ENCODE assay signal across 22 cellular contexts in genomic region chr10:88045116-88045515, GRCh38.
DNase-seq lines count a peak whose midpoint lies in the region; ATAC-seq and TF ChIP-seq lines count a peak whose summit lies in the region.
"Had no signal": no experiment of that assay in that cellular context is flagged by ENCODE, and none has a peak within 500 bp of the region (broad histone marks: within the 10 kb centered on the region; RNA-seq: fewer than 3 reads in every experiment).

No MANE protein-coding gene starts in this region.

- no peak overlapping the region for H3K4me3 ChIP-seq in GM23338
- H3K4me3 ChIP-seq in brain microvascular endothelial cell (ENCODE audit: low read depth, low read length), result no peak overlapping the region
- H3K4me3 ChIP-seq: breast epithelium had no signal

- H3K27me3 ChIP-seq in GM23338 (ENCODE audit: insufficient read depth), result no peaks in the 10 kb centered on the region
- no peaks in the 10 kb centered on the region for H3K27me3 ChIP-seq in brain microvascular endothelial cell (replicated peaks)
- H3K27me3 ChIP-seq: breast epithelium had no signal

- no peaks in the 10 kb centered on the region for H4K20me1 ChIP-seq in GM23338 (replicated peaks; ENCODE audit: insufficient read depth)

- peaks cover 2% of the 10 kb centered on the region for H3K27me3 Mint-ChIP-seq in GM23338 (ENCODE audit: insufficient read depth, low read depth, poor library complexity)
- no peaks in the 10 kb centered on the region for H3K27me3 Mint-ChIP-seq in nephron (ENCODE audit: low read depth)
- no peaks in the 10 kb centered on the region for H3K27me3 Mint-ChIP-seq in activated CD8-positive, alpha-beta T cell treated with anti-CD3 and anti-CD28 coated beads, Interleukin-2, amount 10 ng/mL, durations not matched to agents 7 days and 5 days (ENCODE audit: low read depth)
- no peaks in the 10 kb centered on the region for H3K27me3 Mint-ChIP-seq in activated CD4-positive, alpha-beta T cell treated with anti-CD3 and anti-CD28 coated beads for 36 hours

- H3K27ac Mint-ChIP-seq in GM23338, result no peak overlapping the region
- peak overlapping the region; percentile 74 to 94 (median 87) for H3K27ac Mint-ChIP-seq in nephron
- no peak overlapping the region for H3K27ac Mint-ChIP-seq in activated CD8-positive, alpha-beta T cell treated with anti-CD3 and anti-CD28 coated beads, Interleukin-2, amount 10 ng/mL, durations not matched to agents 7 days and 5 days
- no peak overlapping the region for H3K27ac Mint-ChIP-seq in activated CD4-positive, alpha-beta T cell treated with anti-CD3 and anti-CD28 coated beads for 36 hours
- H3K27ac Mint-ChIP-seq: CD4-positive, CD25-positive, alpha-beta regulatory T cell had no signal

- intact Hi-C loops in activated CD4-positive, alpha-beta T cell treated with anti-CD3 and anti-CD28 coated beads for 36 hours (cut with DNase I, micrococcal nuclease), result no loop called here

- no peak overlapping the region for H3K4me3 Mint-ChIP-seq in GM23338
- peak overlapping the region in 2 of 3 experiments; percentile 7 to 26 for H3K4me3 Mint-ChIP-seq in nephron
- no peak overlapping the region for H3K4me3 Mint-ChIP-seq in activated CD8-positive, alpha-beta T cell treated with anti-CD3 and anti-CD28 coated beads, Interleukin-2, amount 10 ng/mL, durations not matched to agents 7 days and 5 days
- H3K4me3 Mint-ChIP-seq in activated CD4-positive, alpha-beta T cell treated with anti-CD3 and anti-CD28 coated beads for 36 hours, result no peak overlapping the region
- H3K4me3 Mint-ChIP-seq: CD4-positive, CD25-positive, alpha-beta regulatory T cell; WTC11 had no signal

- no peak for ATAC-seq in GM23338
- no peak for ATAC-seq in activated CD8-positive, alpha-beta T cell treated with anti-CD3 and anti-CD28 coated beads, Interleukin-2, amount 10 ng/mL, durations not matched to agents 7 days and 5 days
- no peak for ATAC-seq in activated CD4-positive, alpha-beta T cell treated with anti-CD3 and anti-CD28 coated beads for 36 hours

- H3K36me3 Mint-ChIP-seq in GM23338 (ENCODE audit: low read depth) (peaks cover 6% of the 10 kb centered on the region; the same call in 1 of the 3 replicates), nephron (ENCODE audit: low read depth) (no peaks in the 10 kb centered on the region)
- H3K36me3 Mint-ChIP-seq in activated CD8-positive, alpha-beta T cell treated with anti-CD3 and anti-CD28 coated beads, Interleukin-2, amount 10 ng/mL, durations not matched to agents 7 days and 5 days (ENCODE audit: low read depth), result peaks cover 2% of the 10 kb centered on the region
- no peaks in the 10 kb centered on the region for H3K36me3 Mint-ChIP-seq in activated CD4-positive, alpha-beta T cell treated with anti-CD3 and anti-CD28 coated beads for 36 hours (ENCODE audit: low read depth)
- H3K36me3 Mint-ChIP-seq: CD4-positive, CD25-positive, alpha-beta regulatory T cell had no signal

- no peak for TF ChIP-seq CTCF in GM23338 (conservative IDR thresholded peaks at IDR 0.05; ENCODE audit: low read depth in 2 of 2)
- no peak for TF ChIP-seq CTCF in brain microvascular endothelial cell (IDR thresholded peaks at IDR 0.05; ENCODE audit: low read depth, low read length, missing control alignments)
- no peak for TF ChIP-seq CTCF in nephron (IDR thresholded peaks at IDR 0.05; ENCODE audit: unreplicated experiment in 3 of 3)

- peak overlapping the region; percentile 63; the same call in 1 of the 2 replicates for H2AFZ ChIP-seq in GM23338

- no peak for DNase-seq in GM23338 (ENCODE audit: low spot score)
- DNase-seq in brain microvascular endothelial cell, result peak; percentile 88
- no peak for DNase-seq in substantia nigra (lab: John Stamatoyannopoulos, UW)
- DNase-seq in activated CD8-positive, alpha-beta T cell treated with anti-CD3 and anti-CD28 coated beads, Interleukin-2, amount 10 ng/mL, durations not matched to agents 7 days and 5 days, result no peak
- no peak for DNase-seq in NCI-H187 treated with DMSO at 0.1 percent for 48 hours (lab: John Stamatoyannopoulos, UW)
- DNase-seq in activated CD4-positive, alpha-beta T cell treated with anti-CD3 and anti-CD28 coated beads for 36 hours, result no peak
- DNase-seq in cerebellar cortex (ENCODE audit: low spot score), result no peak
- DNase-seq: activated CD4-positive, alpha-beta T cell treated with anti-CD3 and anti-CD28 coated beads, Interleukin-2, amount 50 U/mL, for 48 hours; activated effector memory CD4-positive, alpha-beta T cell treated with Interleukin-2 at 50 U/mL for 16 hours; CD4-positive, CD25-positive, alpha-beta regulatory T cell; foreskin melanocyte; GOT3; kidney; NCI-H1436 treated with DMSO at 0.1 percent for 48 hours; NCI-H69; nucleus accumbens; stimulated activated CD4-positive, alpha-beta T cell treated with anti-CD3 and anti-CD28 coated beads, Interleukin-12 subunit alpha, Interleukin-12 subunit beta, amount 100 ng/mL, for 4 hours; T-helper 9 cell had no signal

- H3K27ac ChIP-seq in GM23338 (ENCODE audit: low read depth) (no peak overlapping the region), brain microvascular endothelial cell (peak overlapping the region; percentile 62), substantia nigra (ENCODE audit: low read depth, low read length, poor library complexity, severe bottlenecking) (peak overlapping the region; percentile 6)
- H3K27ac ChIP-seq: epithelial cell of prostate had no signal

- H3K36me3 ChIP-seq in GM23338 (ENCODE audit: insufficient read depth) (no peaks in the 10 kb centered on the region), brain microvascular endothelial cell (replicated peaks) (no peaks in the 10 kb centered on the region)
- H3K36me3 ChIP-seq: breast epithelium had no signal

- CTCF ChIA-PET in activated CD8-positive, alpha-beta T cell treated with anti-CD3 and anti-CD28 coated beads, Interleukin-2, amount 10 ng/mL, durations not matched to agents 7 days and 5 days (lab: Charles Lee), result no interaction called here
- CTCF ChIA-PET in activated CD4-positive, alpha-beta T cell treated with anti-CD3 and anti-CD28 coated beads for 36 hours (lab: Charles Lee), result no interaction called here

- no peak overlapping the region for H3K4me2 ChIP-seq in GM23338

- H3K9me3 Mint-ChIP-seq in GM23338, result peaks cover 3% of the 10 kb centered on the region; the same call in 1 of the 3 replicates
- no peaks in the 10 kb centered on the region for H3K9me3 Mint-ChIP-seq in nephron
- H3K9me3 Mint-ChIP-seq in activated CD8-positive, alpha-beta T cell treated with anti-CD3 and anti-CD28 coated beads, Interleukin-2, amount 10 ng/mL, durations not matched to agents 7 days and 5 days (ENCODE audit: insufficient read depth), result no peaks in the 10 kb centered on the region
- no peaks in the 10 kb centered on the region for H3K9me3 Mint-ChIP-seq in activated CD4-positive, alpha-beta T cell treated with anti-CD3 and anti-CD28 coated beads for 36 hours (ENCODE audit: low read depth)

- no peaks in the 10 kb centered on the region for H3F3A ChIP-seq in GM23338 (replicated peaks; ENCODE audit: low read depth)

- H3K4me1 ChIP-seq in GM23338 (ENCODE audit: insufficient read depth), result 0 out of 2 replicates have a peak, but pooled peaks cover 4% of the 10 kb centered on the region

- H3K79me2 ChIP-seq in GM23338 (replicated peaks; ENCODE audit: insufficient read depth), result no peaks in the 10 kb centered on the region

- H3K4me1 Mint-ChIP-seq in GM23338 (peaks cover 25% of the 10 kb centered on the region), nephron (peaks cover 32% of the 10 kb centered on the region)
- H3K4me1 Mint-ChIP-seq in activated CD8-positive, alpha-beta T cell treated with anti-CD3 and anti-CD28 coated beads, Interleukin-2, amount 10 ng/mL, durations not matched to agents 7 days and 5 days (ENCODE audit: low read depth), result peaks cover 3% of the 10 kb centered on the region
- H3K4me1 Mint-ChIP-seq in activated CD4-positive, alpha-beta T cell treated with anti-CD3 and anti-CD28 coated beads for 36 hours, result peaks cover 6% of the 10 kb centered on the region

- POLR2A ChIA-PET in activated CD8-positive, alpha-beta T cell treated with anti-CD3 and anti-CD28 coated beads, Interleukin-2, amount 10 ng/mL, durations not matched to agents 7 days and 5 days (lab: Charles Lee), result no interaction called here
- POLR2A ChIA-PET in activated CD4-positive, alpha-beta T cell treated with anti-CD3 and anti-CD28 coated beads for 36 hours (lab: Charles Lee), result no interaction called here

- in situ Hi-C loops in brain microvascular endothelial cell (cut with HindIII; ENCODE audit: low pct_ligation_motif_present, low sequenced_read_pairs), result no loop called here

- peaks cover 25% of the 10 kb centered on the region for H3K9me2 ChIP-seq in GM23338 (ENCODE audit: insufficient read depth)

TF ChIP-seq in GM23338, 12 proteins besides CTCF, POLR2A, EP300 and RAD21 (continues in another document):
- no peak for TF ChIP-seq POLR2AphosphoS5 (IDR thresholded peaks at IDR 0.05; ENCODE audit: low read depth)
- TF ChIP-seq REST (IDR thresholded peaks at IDR 0.05; ENCODE audit: unreplicated experiment), result no peak
- no peak for TF ChIP-seq ZNF331 (CRISPR knock-in tag; IDR thresholded peaks at IDR 0.05; ENCODE audit: low read depth)
- TF ChIP-seq EZH2 (IDR thresholded peaks at IDR 0.05; ENCODE audit: low read depth, unreplicated experiment), result no peak
- no peak for TF ChIP-seq EZH2phosphoT487 (IDR thresholded peaks at IDR 0.05; ENCODE audit: unreplicated experiment)
- no peak for TF ChIP-seq NANOG (IDR thresholded peaks at IDR 0.05; ENCODE audit: borderline replicate concordance)

Comparison
In these comparisons a context has a peak if more than half of its experiments do, and no peak if none do; other contexts are left out.
1. H3K27ac Mint-ChIP-seq: peak in nephron (3 of 3); none in GM23338 (single experiment), activated CD8-positive, alpha-beta T cell treated with anti-CD3 and anti-CD28 coated beads, Interleukin-2, amount 10 ng/mL, durations not matched to agents 7 days and 5 days (single experiment) and activated CD4-positive, alpha-beta T cell treated with anti-CD3 and anti-CD28 coated beads for 36 hours (single experiment).
2. H3K4me3 Mint-ChIP-seq: peak in nephron (2 of 3); none in GM23338 (single experiment), activated CD8-positive, alpha-beta T cell treated with anti-CD3 and anti-CD28 coated beads, Interleukin-2, amount 10 ng/mL, durations not matched to agents 7 days and 5 days (single experiment) and activated CD4-positive, alpha-beta T cell treated with anti-CD3 and anti-CD28 coated beads for 36 hours (single experiment).